24 cellular contexts compared by ENCODE assay signal in the genomic region with DNA sequence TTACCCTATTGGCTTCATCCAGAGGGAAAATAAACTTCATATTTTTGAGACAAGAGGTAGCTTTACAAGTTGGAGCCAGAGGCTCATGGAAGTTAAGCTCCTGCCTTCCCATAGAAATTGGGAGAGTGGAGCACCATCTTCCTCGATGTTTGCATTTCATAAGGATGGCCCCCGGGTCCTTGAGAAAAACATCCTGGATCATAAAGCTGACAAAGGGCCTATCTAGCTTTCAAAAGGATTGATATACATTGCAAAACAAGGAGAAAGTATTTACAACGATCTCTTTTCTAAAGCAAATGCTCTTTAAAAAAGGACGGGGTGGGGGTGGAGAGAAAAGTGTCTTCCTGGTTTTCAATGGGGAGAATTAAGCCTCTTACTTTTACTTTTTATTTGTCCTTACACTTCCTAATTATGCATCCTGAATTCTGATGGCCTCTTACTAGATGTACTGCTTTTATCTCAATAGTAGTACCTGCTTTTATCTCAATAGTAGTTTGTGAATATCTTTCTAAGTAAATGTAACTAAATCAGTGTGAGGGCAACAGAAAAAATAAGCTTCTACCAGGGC.
DNase-seq lines count a peak whose midpoint lies in the region; ATAC-seq and TF ChIP-seq lines count a peak whose summit lies in the region.
"Had no signal": no experiment of that assay in that cellular context is flagged by ENCODE, and none has a peak within 500 bp of the region (broad histone marks: within the 10 kb centered on the region; RNA-seq: fewer than 3 reads in every experiment).

No MANE protein-coding gene starts in this region.

- no peaks in the 10 kb centered on the region for H4K20me1 ChIP-seq in smooth muscle cell (ENCODE audit: low read depth)

- peak overlapping the region; percentile 99 for H3K27ac ChIP-seq in HUES48 (ENCODE audit: low read depth, low read length)
- H3K27ac ChIP-seq in smooth muscle cell (ENCODE audit: low read depth), result no peak overlapping the region
- H3K27ac ChIP-seq: dorsolateral prefrontal cortex, heart left ventricle, neutrophil, prostate gland, sigmoid colon, tibial artery, VCaP had no signal

- H3K79me2 ChIP-seq in smooth muscle cell (ENCODE audit: low read depth), result no peaks in the 10 kb centered on the region

- whole genome bisulfite sequencing in smooth muscle cell (ENCODE audit: low lambda C conversion rate), result 5% methylated on average over 4 of the region's 4 CpGs

- peaks cover 15% of the 10 kb centered on the region for H3K36me3 Mint-ChIP-seq in WTC11
- H3K36me3 Mint-ChIP-seq: activated naive CD8-positive, alpha-beta T cell; CD4-positive, CD25-positive, alpha-beta regulatory T cell had no signal

- intact Hi-C loops in head of caudate nucleus (cut with DNase I), result no loop called here

- H3K27ac Mint-ChIP-seq in WTC11, result peak overlapping the region; percentile 99
- H3K27ac Mint-ChIP-seq: activated naive CD8-positive, alpha-beta T cell; CD4-positive, CD25-positive, alpha-beta regulatory T cell; stimulated activated naive CD8-positive, alpha-beta T cell treated with anti-CD3 and anti-CD28 coated beads, Interleukin-15, amount 100 ng/mL, for 72 hours had no signal

- H3K4me3 Mint-ChIP-seq in WTC11, result peak overlapping the region; percentile 30
- H3K4me3 Mint-ChIP-seq: activated naive CD8-positive, alpha-beta T cell; CD4-positive, CD25-positive, alpha-beta regulatory T cell; stimulated activated naive CD8-positive, alpha-beta T cell treated with anti-CD3 and anti-CD28 coated beads, Interleukin-15, amount 100 ng/mL, for 72 hours had no signal

- H3K4me1 Mint-ChIP-seq in WTC11, result peaks cover 88% of the 10 kb centered on the region
- H3K4me1 Mint-ChIP-seq: stimulated activated naive CD8-positive, alpha-beta T cell treated with anti-CD3 and anti-CD28 coated beads, Interleukin-15, amount 100 ng/mL, for 72 hours had no signal

- H3K9ac ChIP-seq in HUES48 (ENCODE audit: low read depth, low read length) (peak overlapping the region; percentile 53), iPS-15b (ENCODE audit: low read depth, low read length) (no peak overlapping the region), smooth muscle cell (ENCODE audit: low read depth) (no peak overlapping the region)

- H3K36me3 ChIP-seq in HUES48 (ENCODE audit: control insufficient read depth, insufficient read depth, low read length) (peaks cover 8% of the 10 kb centered on the region; the same call in 1 of the 2 replicates), iPS-15b (ENCODE audit: control insufficient read depth, insufficient read depth, low read length) (no peaks in the 10 kb centered on the region), smooth muscle cell (ENCODE audit: low read depth) (no peaks in the 10 kb centered on the region)
- H3K36me3 ChIP-seq: heart left ventricle, neutrophil, prostate gland, sigmoid colon, tibial artery had no signal

- H3F3A ChIP-seq in smooth muscle cell (ENCODE audit: low read depth), result no peaks in the 10 kb centered on the region

- POLR2A ChIA-PET in WTC11 (lab: Charles Lee), result interaction anchor here (0.7 to 1.1 kb wide), 4 partner anchors 11 to 74 kb away, joined by 3 to 10 read pairs (median 6); no protein-coding TSS in a partner anchor

- H3K27me3 Mint-ChIP-seq in WTC11 (ENCODE audit: low read depth), result no peaks in the 10 kb centered on the region
- H3K27me3 Mint-ChIP-seq: CD4-positive, CD25-positive, alpha-beta regulatory T cell; stimulated activated naive CD8-positive, alpha-beta T cell treated with anti-CD3 and anti-CD28 coated beads, Interleukin-15, amount 100 ng/mL, for 72 hours had no signal

- DNase-seq in WTC11 (ENCODE audit: low spot score), result peak; percentile 33
- no peak for DNase-seq in smooth muscle cell (lab: John Stamatoyannopoulos, UW; ENCODE audit: unreplicated experiment)
- no peak for DNase-seq in head of caudate nucleus
- DNase-seq in NOMO-1 treated with dmso at 0.1 percent for 144 hours (lab: John Stamatoyannopoulos, UW; ENCODE audit: unreplicated experiment), result no peak
- no peak for DNase-seq in HCEC 1CT
- DNase-seq: activated CD4-positive, alpha-beta T cell treated with anti-CD3 and anti-CD28 coated beads, Interleukin-2, amount 50 U/mL, for 1 hour; CD4-positive, CD25-positive, alpha-beta regulatory T cell; cerebellar nuclear complex; dorsolateral prefrontal cortex; EL; heart left ventricle; NCI-H1436; NCI-H524 treated with DMSO at 0.1 percent for 48 hours; sigmoid colon; stimulated activated CD4-positive, alpha-beta T cell treated with anti-CD3 and anti-CD28 coated beads, Interleukin-15, amount 100 ng/mL, for 24 hours; stimulated activated naive CD8-positive, alpha-beta T cell treated with anti-CD3 and anti-CD28 coated beads, Interleukin-15, amount 100 ng/mL, for 72 hours; tibial artery had no signal

- CTCF ChIA-PET in WTC11 (lab: Charles Lee), result interaction anchor here (0.7 to 1.7 kb wide), 5 partner anchors 9 to 56 kb away, joined by 3 to 12 read pairs (median 3); no protein-coding TSS in a partner anchor

- H3K9me3 ChIP-seq in HUES48 (ENCODE audit: control insufficient read depth, insufficient read depth, low read length) (no peaks in the 10 kb centered on the region), iPS-15b (ENCODE audit: control insufficient read depth, insufficient read depth, low read length) (no peaks in the 10 kb centered on the region), smooth muscle cell (replicated peaks; ENCODE audit: low read depth) (no peaks in the 10 kb centered on the region)
- H3K9me3 ChIP-seq: heart left ventricle, neutrophil, prostate gland, sigmoid colon, tibial artery had no signal

- peak; percentile 75 for ATAC-seq in WTC11
- ATAC-seq: heart left ventricle; stimulated activated naive CD8-positive, alpha-beta T cell treated with anti-CD3 and anti-CD28 coated beads, Interleukin-15, amount 100 ng/mL, for 72 hours had no signal

- TF ChIP-seq CTCF in WTC11 (IDR thresholded peaks at IDR 0.05) (no peak), smooth muscle cell (IDR thresholded peaks at IDR 0.05; ENCODE audit: borderline replicate concordance, insufficient read depth, poor library complexity, severe bottlenecking) (no peak)

- peaks cover 74% of the 10 kb centered on the region for H3K4me1 ChIP-seq in HUES48 (ENCODE audit: control insufficient read depth, insufficient read depth, low read length)
- peaks cover 56% of the 10 kb centered on the region for H3K4me1 ChIP-seq in iPS-15b (ENCODE audit: control insufficient read depth, insufficient read depth, low read length)
- peaks cover 53% of the 10 kb centered on the region for H3K4me1 ChIP-seq in smooth muscle cell (ENCODE audit: low read depth)
- H3K4me1 ChIP-seq: heart left ventricle, prostate gland, sigmoid colon, tibial artery had no signal

- no peaks in the 10 kb centered on the region for H3K9me3 Mint-ChIP-seq in WTC11

- peak overlapping the region; percentile 25 for H2AFZ ChIP-seq in smooth muscle cell (ENCODE audit: low read depth)

- H3K4me2 ChIP-seq in smooth muscle cell, result no peak overlapping the region

- H3K27me3 ChIP-seq in HUES48 (ENCODE audit: control insufficient read depth, insufficient read depth, low read length) (no peaks in the 10 kb centered on the region), iPS-15b (ENCODE audit: control insufficient read depth, insufficient read depth, low read length) (no peaks in the 10 kb centered on the region), smooth muscle cell (ENCODE audit: low read depth) (peaks cover 13% of the 10 kb centered on the region)
- H3K27me3 ChIP-seq: heart left ventricle, neutrophil, sigmoid colon, tibial artery had no signal

- H3K4me3 ChIP-seq in HUES48 (ENCODE audit: low read depth, low read length), result peak overlapping the region; percentile 42
- peak overlapping the region; percentile 0 for H3K4me3 ChIP-seq in iPS-15b (ENCODE audit: low read depth, low read length)
- H3K4me3 ChIP-seq in smooth muscle cell, result no peak overlapping the region
- H3K4me3 ChIP-seq: dorsolateral prefrontal cortex, heart left ventricle, lung, prostate gland, sigmoid colon, tibial artery had no signal

TF ChIP-seq in WTC11, 78 proteins besides CTCF, POLR2A, EP300 and RAD21 (continues in another document):
- TF ChIP-seq, protein P1, sequence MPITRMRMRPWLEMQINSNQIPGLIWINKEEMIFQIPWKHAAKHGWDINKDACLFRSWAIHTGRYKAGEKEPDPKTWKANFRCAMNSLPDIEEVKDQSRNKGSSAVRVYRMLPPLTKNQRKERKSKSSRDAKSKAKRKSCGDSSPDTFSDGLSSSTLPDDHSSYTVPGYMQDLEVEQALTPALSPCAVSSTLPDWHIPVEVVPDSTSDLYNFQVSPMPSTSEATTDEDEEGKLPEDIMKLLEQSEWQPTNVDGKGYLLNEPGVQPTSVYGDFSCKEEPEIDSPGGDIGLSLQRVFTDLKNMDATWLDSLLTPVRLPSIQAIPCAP (CRISPR knock-in tag; IDR thresholded peaks at IDR 0.05), result no peak
- TF ChIP-seq ESRRA (CRISPR knock-in tag; IDR thresholded peaks at IDR 0.05; ENCODE audit: borderline replicate concordance) (no peak), ZNF263 (CRISPR knock-in tag; IDR thresholded peaks at IDR 0.05; ENCODE audit: low read depth) (peak; percentile 47; the same call in 1 of the 2 replicates), SP1 (CRISPR knock-in tag; conservative IDR thresholded peaks at IDR 0.05) (peak; percentile 32; the same call in 1 of the 2 replicates), FOXJ3 (CRISPR knock-in tag; IDR thresholded peaks at IDR 0.05; ENCODE audit: borderline replicate concordance) (no peak; the same call in 1 of the 2 replicates), NFE2L1 (CRISPR knock-in tag; IDR thresholded peaks at IDR 0.05) (no peak)
- TF ChIP-seq, protein P2, sequence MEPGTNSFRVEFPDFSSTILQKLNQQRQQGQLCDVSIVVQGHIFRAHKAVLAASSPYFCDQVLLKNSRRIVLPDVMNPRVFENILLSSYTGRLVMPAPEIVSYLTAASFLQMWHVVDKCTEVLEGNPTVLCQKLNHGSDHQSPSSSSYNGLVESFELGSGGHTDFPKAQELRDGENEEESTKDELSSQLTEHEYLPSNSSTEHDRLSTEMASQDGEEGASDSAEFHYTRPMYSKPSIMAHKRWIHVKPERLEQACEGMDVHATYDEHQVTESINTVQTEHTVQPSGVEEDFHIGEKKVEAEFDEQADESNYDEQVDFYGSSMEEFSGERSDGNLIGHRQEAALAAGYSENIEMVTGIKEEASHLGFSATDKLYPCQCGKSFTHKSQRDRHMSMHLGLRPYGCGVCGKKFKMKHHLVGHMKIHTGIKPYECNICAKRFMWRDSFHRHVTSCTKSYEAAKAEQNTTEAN (CRISPR knock-in tag; IDR thresholded peaks at IDR 0.05), result no peak
